8 cellular contexts compared by ENCODE assay signal in the genomic region with DNA sequence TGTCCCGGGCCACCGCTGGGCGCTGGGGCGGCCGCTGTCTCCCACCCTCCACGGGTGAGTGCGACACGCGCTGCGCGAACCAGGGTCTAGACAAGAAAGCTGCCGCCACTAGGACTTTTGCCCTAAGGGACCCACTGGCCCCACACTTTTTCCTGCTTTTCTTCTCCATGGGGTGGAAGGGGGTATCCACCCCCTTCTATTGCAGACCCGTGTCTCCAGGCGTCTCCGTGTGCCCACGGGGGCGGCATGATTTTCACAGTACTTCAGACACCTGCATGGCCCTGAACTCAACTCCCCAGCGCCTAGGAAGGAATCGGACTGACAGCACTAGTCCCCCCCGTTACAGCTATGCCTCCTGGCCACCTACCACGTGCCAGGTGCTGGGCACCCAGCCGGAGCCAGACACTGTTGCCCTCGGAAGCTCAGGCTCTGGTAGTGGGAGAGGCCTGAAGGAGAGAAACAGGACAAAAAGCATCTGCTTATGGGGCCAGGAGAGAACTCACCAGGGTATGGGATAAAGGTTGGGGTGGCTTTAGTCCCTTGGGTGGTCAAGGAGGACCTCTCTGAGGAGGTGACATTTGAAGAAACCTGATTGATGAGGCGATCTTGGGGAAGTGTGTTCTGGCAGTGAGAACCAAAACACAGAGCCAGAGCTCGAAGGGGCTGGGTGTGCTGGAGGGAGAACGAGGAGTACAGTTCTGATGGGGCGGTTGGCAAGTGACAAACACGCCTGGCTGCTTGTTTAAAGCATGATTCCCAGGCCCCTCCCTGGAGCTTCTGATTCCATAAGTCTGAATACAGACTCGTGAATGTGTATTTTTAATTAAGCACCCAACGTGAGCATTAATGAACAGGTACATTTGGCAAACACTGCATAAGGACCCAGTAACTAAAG. TPM values are rescaled to one million over a fixed set of nuclear protein-coding genes. Genes with fewer than 3 reads are reported as not detected.
DNase-seq lines count a peak whose midpoint lies in the region; ATAC-seq and TF ChIP-seq lines count a peak whose summit lies in the region.

No MANE protein-coding gene starts in this region.

- no peak for ATAC-seq in activated CD4-positive, alpha-beta T cell treated with anti-CD3 and anti-CD28 coated beads for 36 hours
- ATAC-seq in GM19023 (IDR thresholded peaks at IDR 0.05; ENCODE audit: unreplicated experiment), result no peak
- ATAC-seq in HG03280 (IDR thresholded peaks at IDR 0.05; ENCODE audit: unreplicated experiment), result no peak

- TF ChIP-seq CTCF in kidney epithelial cell (IDR thresholded peaks at IDR 0.05; ENCODE audit: insufficient read depth, low read length, poor library complexity, severe bottlenecking) (no peak), testis (IDR thresholded peaks at IDR 0.05) (no peak)

- H3K4me1 Mint-ChIP-seq in activated CD4-positive, alpha-beta T cell treated with anti-CD3 and anti-CD28 coated beads for 36 hours, result peaks cover 25% of the 10 kb centered on the region
- peaks cover 45% of the 10 kb centered on the region for H3K4me1 Mint-ChIP-seq in activated T-helper 1 cell treated with anti-CD3 and anti-CD28 coated beads, Interleukin-12 subunit alpha, Interleukin-12 subunit beta, Interleukin-2, Interleukin-4 antibody, amounts not matched to agents 30 ng/mL and 10 ng/mL and 1 ng/mL, durations not matched to agents 14 hours and 24 hours and 36 hours (ENCODE audit: low read depth)

- no peaks in the 10 kb centered on the region for H3K9me3 ChIP-seq in testis
- no peaks in the 10 kb centered on the region; the same call in 1 of the 2 replicates for H3K9me3 ChIP-seq in MG63

- H3K27ac ChIP-seq in testis, result no peak overlapping the region

- H3K27ac Mint-ChIP-seq in activated CD4-positive, alpha-beta T cell treated with anti-CD3 and anti-CD28 coated beads for 36 hours, result peak overlapping the region; percentile 49
- H3K27ac Mint-ChIP-seq in activated T-helper 1 cell treated with anti-CD3 and anti-CD28 coated beads, Interleukin-12 subunit alpha, Interleukin-12 subunit beta, Interleukin-2, Interleukin-4 antibody, amounts not matched to agents 30 ng/mL and 10 ng/mL and 1 ng/mL, durations not matched to agents 14 hours and 24 hours and 36 hours, result peak overlapping the region; percentile 71

- H3K36me3 ChIP-seq in kidney epithelial cell (ENCODE audit: control insufficient read depth, insufficient read depth, low read length), result no peaks in the 10 kb centered on the region
- no peaks in the 10 kb centered on the region for H3K36me3 ChIP-seq in testis (ENCODE audit: low read depth, missing control alignments)
- H3K36me3 ChIP-seq in MG63, result no peaks in the 10 kb centered on the region

- CTCF ChIA-PET in activated CD4-positive, alpha-beta T cell treated with anti-CD3 and anti-CD28 coated beads for 36 hours (lab: Charles Lee), result interaction anchor here (0.6 to 1.9 kb wide), 17 partner anchors 9 to 236 kb away, joined by 3 to 9 read pairs (median 4); no protein-coding TSS in a partner anchor

- DNase-seq in activated CD4-positive, alpha-beta T cell treated with anti-CD3 and anti-CD28 coated beads for 36 hours, result no peak
- DNase-seq in activated CD4-positive, alpha-beta T cell treated with anti-CD3 and anti-CD28 coated beads, Interleukin-2, amount 50 U/mL, for 1 hour, result no peak
- no peak for DNase-seq in activated T-helper 1 cell treated with anti-CD3 and anti-CD28 coated beads, Interleukin-12 subunit alpha, Interleukin-12 subunit beta, Interleukin-2, Interleukin-4 antibody, amounts not matched to agents 30 ng/mL and 10 ng/mL and 1 ng/mL, durations not matched to agents 14 hours and 24 hours and 36 hours (ENCODE audit: low spot score)
- no peak for DNase-seq in kidney epithelial cell (ENCODE audit: low read depth)
- peak; percentile 33 for DNase-seq in testis
- no peak for DNase-seq in MG63

- H3K36me3 Mint-ChIP-seq in activated CD4-positive, alpha-beta T cell treated with anti-CD3 and anti-CD28 coated beads for 36 hours (ENCODE audit: low read depth), result peaks cover 25% of the 10 kb centered on the region
- H3K36me3 Mint-ChIP-seq in activated T-helper 1 cell treated with anti-CD3 and anti-CD28 coated beads, Interleukin-12 subunit alpha, Interleukin-12 subunit beta, Interleukin-2, Interleukin-4 antibody, amounts not matched to agents 30 ng/mL and 10 ng/mL and 1 ng/mL, durations not matched to agents 14 hours and 24 hours and 36 hours (ENCODE audit: low read depth), result peaks cover 24% of the 10 kb centered on the region

- intact Hi-C loops in activated CD4-positive, alpha-beta T cell treated with anti-CD3 and anti-CD28 coated beads for 36 hours (cut with DNase I, micrococcal nuclease), result loop anchor here (1.0 to 5.0 kb wide), 5 partner anchors 31 to 611 kb away; a partner anchor contains a TSS
- intact Hi-C loops in activated T-helper 1 cell treated with anti-CD3 and anti-CD28 coated beads, Interleukin-12 subunit alpha, Interleukin-12 subunit beta, Interleukin-2, Interleukin-4 antibody, amounts not matched to agents 30 ng/mL and 10 ng/mL and 1 ng/mL, durations not matched to agents 14 hours and 24 hours and 36 hours (cut with micrococcal nuclease), result loop anchor here (5.0 kb wide), 1 partner anchor 174 kb away; no protein-coding TSS in a partner anchor
- intact Hi-C loops in testis (cut with DNase I; ENCODE audit: low total_unique reads), result no loop called here

- H3K27me3 ChIP-seq in kidney epithelial cell (ENCODE audit: control insufficient read depth, insufficient read depth, low read length), result peaks cover 4% of the 10 kb centered on the region
- H3K27me3 ChIP-seq in testis, result no peaks in the 10 kb centered on the region
- peaks cover 3% of the 10 kb centered on the region; the same call in 1 of the 2 replicates for H3K27me3 ChIP-seq in MG63

- no peak for TF ChIP-seq POLR2A in testis (IDR thresholded peaks at IDR 0.05)

- peaks cover 8% of the 10 kb centered on the region for H3K27me3 Mint-ChIP-seq in activated CD4-positive, alpha-beta T cell treated with anti-CD3 and anti-CD28 coated beads for 36 hours
- H3K27me3 Mint-ChIP-seq in activated T-helper 1 cell treated with anti-CD3 and anti-CD28 coated beads, Interleukin-12 subunit alpha, Interleukin-12 subunit beta, Interleukin-2, Interleukin-4 antibody, amounts not matched to agents 30 ng/mL and 10 ng/mL and 1 ng/mL, durations not matched to agents 14 hours and 24 hours and 36 hours (ENCODE audit: insufficient read depth), result peaks cover 19% of the 10 kb centered on the region

- H3K4me1 ChIP-seq in testis, result peaks cover 24% of the 10 kb centered on the region

- H3K4me3 ChIP-seq in kidney epithelial cell (ENCODE audit: low read depth, low read length), result peak overlapping the region; percentile 32
- peak overlapping the region; percentile 48 to 51 for H3K4me3 ChIP-seq in testis
- H3K4me3 ChIP-seq in MG63, result no peak overlapping the region

- WGBS in testis, 2 donors, result 10% methylated on average over 25 to 30 of the region's 30 CpGs

- peaks cover 4% of the 10 kb centered on the region for H3K9me3 Mint-ChIP-seq in activated CD4-positive, alpha-beta T cell treated with anti-CD3 and anti-CD28 coated beads for 36 hours (ENCODE audit: low read depth)
- no peaks in the 10 kb centered on the region for H3K9me3 Mint-ChIP-seq in activated T-helper 1 cell treated with anti-CD3 and anti-CD28 coated beads, Interleukin-12 subunit alpha, Interleukin-12 subunit beta, Interleukin-2, Interleukin-4 antibody, amounts not matched to agents 30 ng/mL and 10 ng/mL and 1 ng/mL, durations not matched to agents 14 hours and 24 hours and 36 hours

- H3K4me3 Mint-ChIP-seq in activated CD4-positive, alpha-beta T cell treated with anti-CD3 and anti-CD28 coated beads for 36 hours, result peak overlapping the region; percentile 50
- H3K4me3 Mint-ChIP-seq in activated T-helper 1 cell treated with anti-CD3 and anti-CD28 coated beads, Interleukin-12 subunit alpha, Interleukin-12 subunit beta, Interleukin-2, Interleukin-4 antibody, amounts not matched to agents 30 ng/mL and 10 ng/mL and 1 ng/mL, durations not matched to agents 14 hours and 24 hours and 36 hours, result peak overlapping the region; percentile 75

- POLR2A ChIA-PET in activated CD4-positive, alpha-beta T cell treated with anti-CD3 and anti-CD28 coated beads for 36 hours (lab: Charles Lee), result interaction anchor here (1.0 to 4.5 kb wide), 5 partner anchors 12 to 481 kb away, joined by 3 to 59 read pairs (median 9); no protein-coding TSS in a partner anchor

RNA-seq across cellular contexts. Expression of a gene that starts 0.6 kb away (rescaled TPM):
- 10 to 100 TPM; 38.5 to 49.8 TPM for total RNA-seq in activated CD4-positive, alpha-beta T cell treated with anti-CD3 and anti-CD28 coated beads for 36 hours
- total RNA-seq in activated T-helper 1 cell treated with anti-CD3 and anti-CD28 coated beads, Interleukin-12 subunit alpha, Interleukin-12 subunit beta, Interleukin-2, Interleukin-4 antibody, amounts not matched to agents 30 ng/mL and 10 ng/mL and 1 ng/mL, durations not matched to agents 14 hours and 24 hours and 36 hours, result 84.0 and 86.4 TPM in 2 replicates
- 2.9 and 3.2 TPM in 2 replicates for total RNA-seq in kidney epithelial cell
- 1 to 10 TPM; 5.4 to 6.5 TPM for total RNA-seq in testis
- 7.5 TPM for polyA plus RNA-seq in testis (ENCODE audit: insufficient read depth, low read depth, low replicate concordance)
- total RNA-seq in MG63 (2014; rRNA removed; shearing (Covaris generic); ENCODE audit: low replicate concordance), result not detected in 2 replicates
